18 cellular contexts compared by ENCODE assay signal in the genomic region with DNA sequence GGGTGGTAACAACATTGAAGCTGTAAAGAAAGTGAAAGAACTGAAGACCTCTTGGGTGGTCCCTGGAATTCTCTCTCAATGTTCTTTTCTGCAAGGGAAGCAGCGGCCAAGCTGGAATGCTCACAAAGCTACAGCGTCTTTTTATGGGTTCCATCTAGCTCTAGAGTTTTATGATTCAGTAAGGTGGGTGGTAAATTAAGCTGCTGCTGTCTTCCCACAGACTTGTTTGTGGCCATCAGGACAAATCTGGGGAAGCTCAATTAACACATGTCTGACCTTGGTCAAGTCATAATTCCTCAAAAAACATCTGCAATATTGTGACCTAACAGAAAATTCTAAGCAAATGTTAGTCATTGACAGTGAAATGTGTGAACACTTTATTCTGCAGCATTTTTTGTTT.
A peak's percentile ranks its signal among the peaks of the same experiment; 100 is the strongest.
DNase-seq lines count a peak whose midpoint lies in the region; ATAC-seq and TF ChIP-seq lines count a peak whose summit lies in the region.
"Had no signal": no experiment of that assay in that cellular context is flagged by ENCODE, and none has a peak within 500 bp of the region (broad histone marks: within the 10 kb centered on the region; RNA-seq: fewer than 3 reads in every experiment).

No MANE protein-coding gene starts in this region.

- no peak overlapping the region for H3K4me3 Mint-ChIP-seq in endodermal cell
- H3K4me3 Mint-ChIP-seq in CD14-positive monocyte = no peak overlapping the region
- H3K4me3 Mint-ChIP-seq: activated CD4-positive, alpha-beta T cell treated with anti-CD3 and anti-CD28 coated beads, Interleukin-2, amount 10 ng/mL, durations not matched to agents 7 days and 5 days; activated T-helper 17 cell treated with anti-CD3 and anti-CD28 coated beads, Interleukin-2, amount 50 U/mL, for 72 hours had no signal

- WGBS in endodermal cell (ENCODE audit: insufficient coverage in 1 of 2, insufficient read length in 1 of 2), 2 experiments = 79 to 96% methylated on average over 2 of the region's 2 CpGs

- H3K27me3 ChIP-seq in HUES48 (ENCODE audit: control insufficient read depth, insufficient read depth, low read length) (no peaks in the 10 kb centered on the region), endodermal cell (ENCODE audit: control insufficient read depth, insufficient read depth, low read length, poor library complexity, severe bottlenecking) (no peaks in the 10 kb centered on the region)
- H3K27me3 ChIP-seq: BLaER1, body of pancreas, tibial nerve had no signal

- H3K4me1 Mint-ChIP-seq in endodermal cell = peaks cover 40% of the 10 kb centered on the region
- H3K4me1 Mint-ChIP-seq in CD14-positive monocyte = peaks cover 54% of the 10 kb centered on the region

- H3K27ac ChIP-seq in HUES48 (ENCODE audit: low read depth, low read length) (peak overlapping the region; percentile 49), endodermal cell (ENCODE audit: low read depth, low read length) (no peak overlapping the region)
- H3K27ac ChIP-seq: BLaER1, body of pancreas had no signal

- H3K27ac Mint-ChIP-seq in endodermal cell (peak overlapping the region; percentile 83), CD14-positive monocyte (peak overlapping the region in 2 of 7 donors; percentile 10 to 50)
- H3K27ac Mint-ChIP-seq: activated CD4-positive, alpha-beta T cell treated with anti-CD3 and anti-CD28 coated beads, Interleukin-2, amount 10 ng/mL, durations not matched to agents 7 days and 5 days; activated T-helper 17 cell treated with anti-CD3 and anti-CD28 coated beads, Interleukin-2, amount 50 U/mL, for 72 hours had no signal

- ATAC-seq in omental fat pad (ENCODE audit: low FRiP score) (peak; percentile 25), GM21390 (IDR thresholded peaks at IDR 0.05; ENCODE audit: unreplicated experiment) (no peak), left ventricle myocardium superior (no peak), GM21423 (IDR thresholded peaks at IDR 0.05; ENCODE audit: unreplicated experiment) (no peak)
- ATAC-seq: activated T-helper 17 cell treated with anti-CD3 and anti-CD28 coated beads, Interleukin-2, amount 50 U/mL, for 72 hours; body of pancreas; K562 had no signal

- H3K9ac ChIP-seq in HUES48 (ENCODE audit: low read depth, low read length) (no peak overlapping the region), endodermal cell (ENCODE audit: extremely low read depth, low read length, poor library complexity, severe bottlenecking) (no peak overlapping the region)
- H3K9ac ChIP-seq: BLaER1 had no signal

- intact Hi-C loops in left ventricle myocardium superior (cut with micrococcal nuclease) (no loop called here), CD14-positive monocyte (cut with micrococcal nuclease) (no loop called here)

- H3K9me3 ChIP-seq in HUES48 (ENCODE audit: control insufficient read depth, insufficient read depth, low read length) (no peaks in the 10 kb centered on the region), endodermal cell (ENCODE audit: control insufficient read depth, low read length) (no peaks in the 10 kb centered on the region)
- H3K9me3 ChIP-seq: BLaER1, body of pancreas, tibial nerve had no signal

- DNase-seq in EH (ENCODE audit: low read depth) (peak; percentile 65), endodermal cell (no peak), omental fat pad (ENCODE audit: low spot score) (no peak), left ventricle myocardium superior (no peak), CD14-positive monocyte (ENCODE audit: low spot score) (no peak)
- DNase-seq: activated CD4-positive, alpha-beta T cell treated with anti-CD3 and anti-CD28 coated beads, Interleukin-2, amount 10 ng/mL, durations not matched to agents 7 days and 5 days; body of pancreas; DND-41; NCI-H187; stimulated activated CD4-positive, alpha-beta T cell treated with anti-CD3 and anti-CD28 coated beads, Interleukin-1b, Interleukin-23, amount 100 ng/mL, for 48 hours; stimulated activated CD8-positive, alpha-beta memory T cell treated with anti-CD3 and anti-CD28 coated beads, Interleukin-4, amount 100 ng/mL, for 48 hours had no signal

- H3K36me3 Mint-ChIP-seq in endodermal cell (ENCODE audit: low read depth) = no peaks in the 10 kb centered on the region
- H3K36me3 Mint-ChIP-seq in CD14-positive monocyte = peaks cover 0 to 3% of the 10 kb centered on the region in 2 donors

- no peaks in the 10 kb centered on the region for H3K9me3 Mint-ChIP-seq in endodermal cell
- no peaks in the 10 kb centered on the region for H3K9me3 Mint-ChIP-seq in CD14-positive monocyte
- H3K9me3 Mint-ChIP-seq: activated CD4-positive, alpha-beta T cell treated with anti-CD3 and anti-CD28 coated beads, Interleukin-2, amount 10 ng/mL, durations not matched to agents 7 days and 5 days; activated T-helper 17 cell treated with anti-CD3 and anti-CD28 coated beads, Interleukin-2, amount 50 U/mL, for 72 hours had no signal

- no peak overlapping the region for H3K4me3 ChIP-seq in HUES48 (ENCODE audit: low read depth, low read length)
- H3K4me3 ChIP-seq in endodermal cell (ENCODE audit: low read length) = no peak overlapping the region
- H3K4me3 ChIP-seq: BLaER1, body of pancreas, K562, tibial nerve had no signal

- TF ChIP-seq CTCF in endodermal cell (conservative IDR thresholded peaks at IDR 0.05) (no peak), omental fat pad (IDR thresholded peaks at IDR 0.05) (no peak), CD14-positive monocyte (IDR thresholded peaks at IDR 0.05) (no peak)

- H3K36me3 ChIP-seq in HUES48 (ENCODE audit: control insufficient read depth, insufficient read depth, low read length) = no peaks in the 10 kb centered on the region
- H3K36me3 ChIP-seq in endodermal cell (ENCODE audit: control insufficient read depth, insufficient read depth, low read length) = no peaks in the 10 kb centered on the region
- H3K36me3 ChIP-seq: BLaER1, tibial nerve had no signal

- H3K27me3 Mint-ChIP-seq in endodermal cell (ENCODE audit: insufficient read depth) (no peaks in the 10 kb centered on the region), CD14-positive monocyte (ENCODE audit: low read depth in 3 of 3) (no peaks in the 10 kb centered on the region)
- H3K27me3 Mint-ChIP-seq: activated CD4-positive, alpha-beta T cell treated with anti-CD3 and anti-CD28 coated beads, Interleukin-2, amount 10 ng/mL, durations not matched to agents 7 days and 5 days; activated T-helper 17 cell treated with anti-CD3 and anti-CD28 coated beads, Interleukin-2, amount 50 U/mL, for 72 hours had no signal

- H3K4me1 ChIP-seq in HUES48 (ENCODE audit: control insufficient read depth, insufficient read depth, low read length) = peaks cover 45% of the 10 kb centered on the region
- peaks cover 7% of the 10 kb centered on the region for H3K4me1 ChIP-seq in endodermal cell (ENCODE audit: control insufficient read depth, insufficient read depth, low read length)
